9 cellular contexts compared by ENCODE assay signal in genomic region chr2:217934321-217935131, GRCh38.
DNase-seq lines count a peak whose midpoint lies in the region; ATAC-seq, FAIRE-seq and TF ChIP-seq lines count a peak whose summit lies in the region.
"Had no signal": no experiment of that assay in that cellular context is flagged by ENCODE, and none has a peak within 500 bp of the region (broad histone marks: within the 10 kb centered on the region; RNA-seq: fewer than 3 reads in every experiment).

No MANE protein-coding gene starts in this region.

- peak; percentile 44 for ATAC-seq in stimulated activated naive CD8-positive, alpha-beta T cell treated with anti-CD3 and anti-CD28 coated beads, Interleukin-15, Interleukin-2, amounts not matched to agents 100 U/mL and 50 U/mL, for 24 hours
- ATAC-seq in stimulated activated naive CD8-positive, alpha-beta T cell treated with anti-CD3 and anti-CD28 coated beads, Interleukin-15, amount 100 ng/mL, for 72 hours = no peak
- peak; percentile 23 to 48 (median 33) for ATAC-seq in right lobe of liver
- no peak for ATAC-seq in HG03135 (IDR thresholded peaks at IDR 0.05; ENCODE audit: unreplicated experiment)

- TF ChIP-seq POLR2A in right lobe of liver (IDR thresholded peaks at IDR 0.05) = no peak

- intact Hi-C loops in right lobe of liver (cut with DNase I) = loop anchor here in 1 of 2 donors (5.0 to 10.0 kb wide), 2 partner anchors 37 to 50 kb away; no protein-coding TSS in a partner anchor

- H3K4me3 ChIP-seq in bronchial epithelial cell (ENCODE audit: low read depth, low read length) (no peak overlapping the region), right lobe of liver (peak overlapping the region; percentile 9 to 36 (median 16)), urinary bladder (ENCODE audit: low read depth, low read length) (no peak overlapping the region)

- H3K27me3 ChIP-seq in bronchial epithelial cell (ENCODE audit: control insufficient read depth, insufficient read depth, low read length) = no peaks in the 10 kb centered on the region
- H3K27me3 ChIP-seq in right lobe of liver = no peaks in the 10 kb centered on the region

- peaks cover 27% of the 10 kb centered on the region for H3K27me3 Mint-ChIP-seq in stimulated activated naive CD8-positive, alpha-beta T cell treated with anti-CD3 and anti-CD28 coated beads, Interleukin-15, amount 100 ng/mL, for 72 hours

- H3K4me1 Mint-ChIP-seq in stimulated activated naive CD8-positive, alpha-beta T cell treated with anti-CD3 and anti-CD28 coated beads, Interleukin-15, amount 100 ng/mL, for 72 hours = peaks cover 11% of the 10 kb centered on the region

- no peaks in the 10 kb centered on the region for H3K36me3 ChIP-seq in bronchial epithelial cell (ENCODE audit: control insufficient read depth, insufficient read depth, low read length)
- H3K36me3 ChIP-seq in right lobe of liver = peaks cover 0 to 6% (median 0%) of the 10 kb centered on the region in 4 donors
- H3K36me3 ChIP-seq in urinary bladder (ENCODE audit: insufficient read depth) = no peaks in the 10 kb centered on the region

- peaks cover 0 to 97% (median 46%) of the 10 kb centered on the region in 4 donors for H3K4me1 ChIP-seq in right lobe of liver
- H3K4me1 ChIP-seq in urinary bladder (ENCODE audit: insufficient read depth) = no peaks in the 10 kb centered on the region

- H3K27ac Mint-ChIP-seq in stimulated activated naive CD8-positive, alpha-beta T cell treated with anti-CD3 and anti-CD28 coated beads, Interleukin-15, amount 100 ng/mL, for 72 hours = no peak overlapping the region
- H3K27ac Mint-ChIP-seq: activated B cell treated with CpG ODN at 0.5 μM for 24 hours had no signal

- no peaks in the 10 kb centered on the region for H3K9me3 ChIP-seq in right lobe of liver

- FAIRE-seq in bronchial epithelial cell (lab: Jason Lieb, UNC) = no peak

- peak overlapping the region; percentile 64 to 97 (median 89) for H3K27ac ChIP-seq in right lobe of liver
- H3K27ac ChIP-seq in urinary bladder (ENCODE audit: low read depth) = peak overlapping the region; percentile 73

- no peak for DNase-seq in stimulated activated naive CD8-positive, alpha-beta T cell treated with anti-CD3 and anti-CD28 coated beads, Interleukin-15, Interleukin-2, amounts not matched to agents 100 U/mL and 50 U/mL, for 24 hours
- DNase-seq in stimulated activated naive CD8-positive, alpha-beta T cell treated with anti-CD3 and anti-CD28 coated beads, Interleukin-15, amount 100 ng/mL, for 72 hours = no peak
- DNase-seq in bronchial epithelial cell (ENCODE audit: low read depth) = peak; percentile 95
- peak in 2 of 3 donors; percentile 64 to 73 for DNase-seq in right lobe of liver
- DNase-seq in NCI-H2081 treated with DMSO at 0.1 percent for 48 hours (lab: John Stamatoyannopoulos, UW) = no peak
- no peak for DNase-seq in T-helper 9 cell
- DNase-seq: activated B cell treated with CpG ODN at 0.5 μM for 24 hours had no signal

- WGBS in right lobe of liver (ENCODE audit: insufficient coverage, low coverage, low lambda C conversion rate, missing lambda C conversion rate) = 12% methylated on average over 11 of the region's 13 CpGs
- WGBS in urinary bladder = 14% methylated on average over 13 of the region's 13 CpGs

- no peak overlapping the region for H3K4me3 Mint-ChIP-seq in stimulated activated naive CD8-positive, alpha-beta T cell treated with anti-CD3 and anti-CD28 coated beads, Interleukin-15, amount 100 ng/mL, for 72 hours
- H3K4me3 Mint-ChIP-seq: activated B cell treated with CpG ODN at 0.5 μM for 24 hours had no signal

- TF ChIP-seq CTCF in bronchial epithelial cell (IDR thresholded peaks at IDR 0.05; ENCODE audit: insufficient read depth, low read length, severe bottlenecking) (no peak), right lobe of liver (IDR thresholded peaks at IDR 0.05) (no peak)

- H3K9me3 Mint-ChIP-seq in stimulated activated naive CD8-positive, alpha-beta T cell treated with anti-CD3 and anti-CD28 coated beads, Interleukin-15, amount 100 ng/mL, for 72 hours = no peaks in the 10 kb centered on the region
- H3K9me3 Mint-ChIP-seq: activated B cell treated with CpG ODN at 0.5 μM for 24 hours had no signal

Comparison
In these comparisons a context has a peak if more than half of its experiments do, and no peak if none do; other contexts are left out.
1. ATAC-seq: peak in stimulated activated naive CD8-positive, alpha-beta T cell treated with anti-CD3 and anti-CD28 coated beads, Interleukin-15, Interleukin-2, amounts not matched to agents 100 U/mL and 50 U/mL, for 24 hours (single experiment) and right lobe of liver (4 of 4); none in stimulated activated naive CD8-positive, alpha-beta T cell treated with anti-CD3 and anti-CD28 coated beads, Interleukin-15, amount 100 ng/mL, for 72 hours (single experiment) and HG03135 (single experiment).
2. DNase-seq: peak in bronchial epithelial cell (single experiment) and right lobe of liver (2 of 3); none in stimulated activated naive CD8-positive, alpha-beta T cell treated with anti-CD3 and anti-CD28 coated beads, Interleukin-15, Interleukin-2, amounts not matched to agents 100 U/mL and 50 U/mL, for 24 hours (single experiment), stimulated activated naive CD8-positive, alpha-beta T cell treated with anti-CD3 and anti-CD28 coated beads, Interleukin-15, amount 100 ng/mL, for 72 hours (0 of 2), NCI-H2081 treated with DMSO at 0.1 percent for 48 hours (single experiment) and T-helper 9 cell (single experiment).
3. H3K4me3 ChIP-seq: peak in right lobe of liver (3 of 3); none in bronchial epithelial cell (single experiment) and urinary bladder (single experiment).